In genomic region chr22:21702700-21703683, GRCh38 we compare ENCODE assay signal across 1 cellular context.
TF ChIP-seq lines count a peak whose summit lies in the region.

No MANE protein-coding gene starts in this region.

TF ChIP-seq in GM23338, 12 proteins besides CTCF, POLR2A, EP300 and RAD21 (continued from another document):
- TF ChIP-seq, protein P1, sequence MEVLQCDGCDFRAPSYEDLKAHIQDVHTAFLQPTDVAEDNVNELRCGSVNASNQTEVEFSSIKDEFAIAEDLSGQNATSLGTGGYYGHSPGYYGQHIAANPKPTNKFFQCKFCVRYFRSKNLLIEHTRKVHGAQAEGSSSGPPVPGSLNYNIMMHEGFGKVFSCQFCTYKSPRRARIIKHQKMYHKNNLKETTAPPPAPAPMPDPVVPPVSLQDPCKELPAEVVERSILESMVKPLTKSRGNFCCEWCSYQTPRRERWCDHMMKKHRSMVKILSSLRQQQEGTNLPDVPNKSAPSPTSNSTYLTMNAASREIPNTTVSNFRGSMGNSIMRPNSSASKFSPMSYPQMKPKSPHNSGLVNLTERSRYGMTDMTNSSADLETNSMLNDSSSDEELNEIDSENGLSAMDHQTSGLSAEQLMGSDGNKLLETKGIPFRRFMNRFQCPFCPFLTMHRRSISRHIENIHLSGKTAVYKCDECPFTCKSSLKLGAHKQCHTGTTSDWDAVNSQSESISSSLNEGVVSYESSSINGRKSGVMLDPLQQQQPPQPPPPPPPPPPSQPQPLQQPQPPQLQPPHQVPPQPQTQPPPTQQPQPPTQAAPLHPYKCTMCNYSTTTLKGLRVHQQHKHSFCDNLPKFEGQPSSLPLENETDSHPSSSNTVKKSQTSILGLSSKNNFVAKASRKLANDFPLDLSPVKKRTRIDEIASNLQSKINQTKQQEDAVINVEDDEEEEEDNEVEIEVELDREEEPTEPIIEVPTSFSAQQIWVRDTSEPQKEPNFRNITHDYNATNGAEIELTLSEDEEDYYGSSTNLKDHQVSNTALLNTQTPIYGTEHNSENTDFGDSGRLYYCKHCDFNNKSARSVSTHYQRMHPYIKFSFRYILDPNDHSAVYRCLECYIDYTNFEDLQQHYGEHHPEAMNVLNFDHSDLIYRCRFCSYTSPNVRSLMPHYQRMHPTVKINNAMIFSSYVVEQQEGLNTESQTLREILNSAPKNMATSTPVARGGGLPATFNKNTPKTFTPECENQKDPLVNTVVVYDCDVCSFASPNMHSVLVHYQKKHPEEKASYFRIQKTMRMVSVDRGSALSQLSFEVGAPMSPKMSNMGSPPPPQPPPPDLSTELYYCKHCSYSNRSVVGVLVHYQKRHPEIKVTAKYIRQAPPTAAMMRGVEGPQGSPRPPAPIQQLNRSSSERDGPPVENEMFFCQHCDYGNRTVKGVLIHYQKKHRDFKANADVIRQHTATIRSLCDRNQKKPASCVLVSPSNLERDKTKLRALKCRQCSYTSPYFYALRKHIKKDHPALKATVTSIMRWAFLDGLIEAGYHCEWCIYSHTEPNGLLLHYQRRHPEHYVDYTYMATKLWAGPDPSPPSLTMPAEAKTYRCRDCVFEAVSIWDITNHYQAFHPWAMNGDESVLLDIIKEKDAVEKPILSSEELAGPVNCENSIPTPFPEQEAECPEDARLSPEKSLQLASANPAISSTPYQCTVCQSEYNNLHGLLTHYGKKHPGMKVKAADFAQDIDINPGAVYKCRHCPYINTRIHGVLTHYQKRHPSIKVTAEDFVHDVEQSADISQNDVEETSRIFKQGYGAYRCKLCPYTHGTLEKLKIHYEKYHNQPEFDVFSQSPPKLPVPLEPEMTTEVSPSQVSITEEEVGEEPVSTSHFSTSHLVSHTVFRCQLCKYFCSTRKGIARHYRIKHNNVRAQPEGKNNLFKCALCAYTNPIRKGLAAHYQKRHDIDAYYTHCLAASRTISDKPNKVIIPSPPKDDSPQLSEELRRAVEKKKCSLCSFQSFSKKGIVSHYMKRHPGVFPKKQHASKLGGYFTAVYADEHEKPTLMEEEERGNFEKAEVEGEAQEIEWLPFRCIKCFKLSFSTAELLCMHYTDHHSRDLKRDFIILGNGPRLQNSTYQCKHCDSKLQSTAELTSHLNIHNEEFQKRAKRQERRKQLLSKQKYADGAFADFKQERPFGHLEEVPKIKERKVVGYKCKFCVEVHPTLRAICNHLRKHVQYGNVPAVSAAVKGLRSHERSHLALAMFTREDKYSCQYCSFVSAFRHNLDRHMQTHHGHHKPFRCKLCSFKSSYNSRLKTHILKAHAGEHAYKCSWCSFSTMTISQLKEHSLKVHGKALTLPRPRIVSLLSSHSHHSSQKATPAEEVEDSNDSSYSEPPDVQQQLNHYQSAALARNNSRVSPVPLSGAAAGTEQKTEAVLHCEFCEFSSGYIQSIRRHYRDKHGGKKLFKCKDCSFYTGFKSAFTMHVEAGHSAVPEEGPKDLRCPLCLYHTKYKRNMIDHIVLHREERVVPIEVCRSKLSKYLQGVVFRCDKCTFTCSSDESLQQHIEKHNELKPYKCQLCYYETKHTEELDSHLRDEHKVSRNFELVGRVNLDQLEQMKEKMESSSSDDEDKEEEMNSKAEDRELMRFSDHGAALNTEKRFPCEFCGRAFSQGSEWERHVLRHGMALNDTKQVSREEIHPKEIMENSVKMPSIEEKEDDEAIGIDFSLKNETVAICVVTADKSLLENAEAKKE (CRISPR knock-in tag; IDR thresholded peaks at IDR 0.05), result no peak
- TF ChIP-seq STAT1 (IDR thresholded peaks at IDR 0.05; ENCODE audit: unreplicated experiment), result no peak
- no peak for TF ChIP-seq ETS1 (IDR thresholded peaks at IDR 0.05)
- no peak for TF ChIP-seq POLR2AphosphoS5 (IDR thresholded peaks at IDR 0.05; ENCODE audit: low read depth)
- no peak for TF ChIP-seq JUNB (IDR thresholded peaks at IDR 0.05; ENCODE audit: unreplicated experiment)
- no peak for TF ChIP-seq ZNF114 (CRISPR knock-in tag; IDR thresholded peaks at IDR 0.05)
- no peak for TF ChIP-seq ZNF331 (CRISPR knock-in tag; IDR thresholded peaks at IDR 0.05; ENCODE audit: low read depth)
